Comparison of ENCODE assay signal across 8 cellular contexts in genomic region chr2:26764078-26764887, GRCh38. TPM values are rescaled to one million over a fixed set of nuclear protein-coding genes. Genes with fewer than 3 reads are reported as not detected.
A peak's percentile ranks its signal among the peaks of the same experiment; 100 is the strongest.
DNase-seq lines count a peak whose midpoint lies in the region; ATAC-seq and TF ChIP-seq lines count a peak whose summit lies in the region.

SLC35F6 (plus strand) TSS chr2:26764284; CDS start chr2:26764350, 66 bp downstream.

- H3K27ac ChIP-seq in VCaP: peak within 1 kb of the TSS; percentile 100

- in situ Hi-C loops in T47D (cut with HindIII; ENCODE audit: low pct_unique_long_range_greater_than_20kb, low sequenced_read_pairs): no loop called here

- peak; percentile 90 for ATAC-seq in GM18498 (IDR thresholded peaks at IDR 0.05; ENCODE audit: unreplicated experiment)
- ATAC-seq in HG02763 (IDR thresholded peaks at IDR 0.05; ENCODE audit: unreplicated experiment): peak; percentile 80

- no peaks in the 10 kb centered on the region for H3K27me3 ChIP-seq in skeletal muscle satellite cell (ENCODE audit: control insufficient read depth, insufficient read depth, low read length)

- peak within 1 kb of the TSS; percentile 96 for H3K4me2 ChIP-seq in skeletal muscle satellite cell (ENCODE audit: low read length)

- H3K4me3 ChIP-seq in iPS-18c (ENCODE audit: insufficient read depth, low read depth, low read length) (peak within 1 kb of the TSS; percentile 85), skeletal muscle satellite cell (ENCODE audit: low read length) (peak within 1 kb of the TSS; percentile 94)

- H3K9ac ChIP-seq in skeletal muscle satellite cell (ENCODE audit: low read depth, low read length): peak within 1 kb of the TSS; percentile 97

- H3K9me3 ChIP-seq in iPS-18c (ENCODE audit: control insufficient read depth, insufficient read depth, low read length) (no peaks in the 10 kb centered on the region), skeletal muscle satellite cell (replicated peaks; ENCODE audit: low read length) (no peaks in the 10 kb centered on the region)

- DNase-seq in NCI-H1930 (lab: John Stamatoyannopoulos, UW): peak; percentile 44 to 73
- peak; percentile 58 to 77 for DNase-seq in T47D (ENCODE audit: low read depth in 1 of 2, low spot score in 1 of 2)
- DNase-seq in GF-D8 (lab: John Stamatoyannopoulos, UW): no peak

- TF ChIP-seq CTCF in VCaP (conservative IDR thresholded peaks at IDR 0.05): no peak

- peaks cover 7% of the 10 kb centered on the region for H3K36me3 ChIP-seq in skeletal muscle satellite cell (ENCODE audit: insufficient read depth, low read length)

- peaks cover 23% of the 10 kb centered on the region for H3K4me1 ChIP-seq in skeletal muscle satellite cell (ENCODE audit: control insufficient read depth, insufficient read depth, low read length)

RNA-seq across cellular contexts. Expression of gene SLC35F6, which starts in this region (rescaled TPM):
- 38.0 and 49.2 TPM in 2 replicates for total RNA-seq in skeletal muscle satellite cell (2012; rRNA removed)
